36 cellular contexts compared by ENCODE assay signal in genomic region chr15:83445653-83446052, GRCh38. TPM values are rescaled to one million over a fixed set of nuclear protein-coding genes. Genes with fewer than 3 reads are reported as not detected.
A peak's percentile ranks its signal among the peaks of the same experiment; 100 is the strongest.
DNase-seq lines count a peak whose midpoint lies in the region; ATAC-seq and TF ChIP-seq lines count a peak whose summit lies in the region.
"Had no signal": no experiment of that assay in that cellular context is flagged by ENCODE, and none has a peak within 500 bp of the region (broad histone marks: within the 10 kb centered on the region; RNA-seq: fewer than 3 reads in every experiment).

No MANE protein-coding gene starts in this region.

- H3K27ac Mint-ChIP-seq in activated T-helper 2 cell treated with anti-CD3 and anti-CD28 coated beads, Interferon-gamma antibody, Interleukin-2, Interleukin-4, amounts not matched to agents 10 μg/mL and 5 μg/mL and 100 μg/mL, durations not matched to agents 14 hours and 24 hours and 36 hours = no peak overlapping the region
- H3K27ac Mint-ChIP-seq: activated CD4-positive, alpha-beta memory T cell treated with anti-CD3 and anti-CD28 coated beads, Interleukin-2, amount 10 ng/mL, durations not matched to agents 7 days and 5 days had no signal

- H3K9me3 Mint-ChIP-seq in activated T-helper 2 cell treated with anti-CD3 and anti-CD28 coated beads, Interferon-gamma antibody, Interleukin-2, Interleukin-4, amounts not matched to agents 10 μg/mL and 5 μg/mL and 100 μg/mL, durations not matched to agents 14 hours and 24 hours and 36 hours = no peaks in the 10 kb centered on the region
- H3K9me3 Mint-ChIP-seq: activated CD4-positive, alpha-beta memory T cell treated with anti-CD3 and anti-CD28 coated beads, Interleukin-2, amount 10 ng/mL, durations not matched to agents 7 days and 5 days had no signal

- CTCF ChIA-PET in HEK293 (lab: Yijun Ruan, JAX) = interaction anchor here (1.8 to 8.9 kb wide), 5 partner anchors 8 to 129 kb away, joined by 4 to 168 read pairs (median 20); no protein-coding TSS in a partner anchor

- POLR2A ChIA-PET in HEK293 (lab: Yijun Ruan, JAX) = no interaction called here

- DNase-seq in SKM-1 (lab: John Stamatoyannopoulos, UW; ENCODE audit: unreplicated experiment) (peak; percentile 18), globus pallidus (ENCODE audit: low spot score) (peak; percentile 58), substantia nigra (lab: John Stamatoyannopoulos, UW) (peak in 13 of 49 donors; percentile 4 to 51 (median 20)), middle frontal gyrus (ENCODE audit: extremely low spot score, low spot score) (no peak)
- DNase-seq in activated T-helper 2 cell treated with anti-CD3 and anti-CD28 coated beads, Interferon-gamma antibody, Interleukin-2, Interleukin-4, amounts not matched to agents 10 μg/mL and 5 μg/mL and 100 μg/mL, durations not matched to agents 14 hours and 24 hours and 36 hours (ENCODE audit: low spot score) = no peak
- DNase-seq: activated CD4-positive, alpha-beta memory T cell treated with anti-CD3 and anti-CD28 coated beads, Interleukin-2, amount 10 ng/mL, durations not matched to agents 7 days and 5 days; activated CD8-positive, alpha-beta memory T cell treated with anti-CD3 and anti-CD28 coated beads, Interleukin-2, amount 50 U/mL, for 4 hours; activated naive CD4-positive, alpha-beta T cell treated with Interleukin-2 at 50 U/mL for 16 hours; brain microvascular endothelial cell; Caco-2; DMS79 treated with DMSO at 0.1 percent for 48 hours; gastrocnemius medialis; GDM1; HCEC 1CT; MM.1S; NCI-H1436 treated with DMSO at 0.1 percent for 48 hours; NCI-H2107; NCI-H345; NCI-H69; right cardiac atrium; stimulated activated CD4-positive, alpha-beta T cell treated with anti-CD3 and anti-CD28 coated beads, Interleukin-4, amount 100 ng/mL, for 1 hour; stomach; T-helper 1 cell; transverse colon had no signal

- peaks cover 20% of the 10 kb centered on the region for H3K4me1 ChIP-seq in HEK293 (ENCODE audit: control insufficient read depth, insufficient read depth, low read length)
- H3K4me1 ChIP-seq: gastrocnemius medialis, parathyroid adenoma, SJCRH30 had no signal

- no peaks in the 10 kb centered on the region for H3K36me3 ChIP-seq in HEK293 (ENCODE audit: control insufficient read depth in 2 of 2, insufficient read depth in 1 of 2, low read length in 2 of 2)
- H3K36me3 ChIP-seq: brain microvascular endothelial cell, gastrocnemius medialis, SJCRH30, stomach, transverse colon had no signal

- H3K27ac ChIP-seq in HEK293 (ENCODE audit: extremely low read depth, low read depth, low read length) (no peak overlapping the region), substantia nigra (ENCODE audit: low read depth, low read length, poor library complexity, severe bottlenecking) (peak overlapping the region; percentile 91)
- H3K27ac ChIP-seq: brain microvascular endothelial cell, gastrocnemius medialis, hepatocyte, HL-60, KMS-11, parathyroid adenoma, SJCRH30, stomach, transverse colon had no signal

- no peaks in the 10 kb centered on the region for H3K36me3 Mint-ChIP-seq in activated T-helper 2 cell treated with anti-CD3 and anti-CD28 coated beads, Interferon-gamma antibody, Interleukin-2, Interleukin-4, amounts not matched to agents 10 μg/mL and 5 μg/mL and 100 μg/mL, durations not matched to agents 14 hours and 24 hours and 36 hours (ENCODE audit: low read depth)
- H3K36me3 Mint-ChIP-seq: CD14-positive monocyte had no signal

- no peak overlapping the region for H3K4me3 ChIP-seq in HEK293 (ENCODE audit: low read depth, low read length)
- H3K4me3 ChIP-seq: gastrocnemius medialis, hepatocyte, SJCRH30, stomach, transverse colon had no signal

- no peaks in the 10 kb centered on the region for H3K9me3 ChIP-seq in HEK293 (ENCODE audit: control insufficient read depth, insufficient read depth, low read depth, low read length)
- H3K9me3 ChIP-seq: Caco-2, gastrocnemius medialis, SJCRH30, stomach, transverse colon had no signal

- ATAC-seq in GM18868 (IDR thresholded peaks at IDR 0.05; ENCODE audit: unreplicated experiment) = no peak
- ATAC-seq: activated CD4-positive, CD25-positive, alpha-beta regulatory T cell treated with anti-CD3 and anti-CD28 coated beads, Interleukin-2, amount 50 U/mL, for 24 hours; gastrocnemius medialis; Panc1 had no signal

- H3K4me1 Mint-ChIP-seq in activated T-helper 2 cell treated with anti-CD3 and anti-CD28 coated beads, Interferon-gamma antibody, Interleukin-2, Interleukin-4, amounts not matched to agents 10 μg/mL and 5 μg/mL and 100 μg/mL, durations not matched to agents 14 hours and 24 hours and 36 hours (ENCODE audit: low read depth) = peaks cover 6% of the 10 kb centered on the region

- no peak overlapping the region for H3K4me3 Mint-ChIP-seq in activated T-helper 2 cell treated with anti-CD3 and anti-CD28 coated beads, Interferon-gamma antibody, Interleukin-2, Interleukin-4, amounts not matched to agents 10 μg/mL and 5 μg/mL and 100 μg/mL, durations not matched to agents 14 hours and 24 hours and 36 hours (ENCODE audit: low read depth)
- H3K4me3 Mint-ChIP-seq: activated CD4-positive, alpha-beta memory T cell treated with anti-CD3 and anti-CD28 coated beads, Interleukin-2, amount 10 ng/mL, durations not matched to agents 7 days and 5 days had no signal

- TF ChIP-seq CTCF in HEK293 (tag by site-specific recombination; IDR thresholded peaks at IDR 0.05) = no peak

- H3K27me3 Mint-ChIP-seq in activated T-helper 2 cell treated with anti-CD3 and anti-CD28 coated beads, Interferon-gamma antibody, Interleukin-2, Interleukin-4, amounts not matched to agents 10 μg/mL and 5 μg/mL and 100 μg/mL, durations not matched to agents 14 hours and 24 hours and 36 hours (ENCODE audit: low read depth) = peaks cover 42% of the 10 kb centered on the region

- intact Hi-C loops in activated T-helper 2 cell treated with anti-CD3 and anti-CD28 coated beads, Interferon-gamma antibody, Interleukin-2, Interleukin-4, amounts not matched to agents 10 μg/mL and 5 μg/mL and 100 μg/mL, durations not matched to agents 14 hours and 24 hours and 36 hours (cut with micrococcal nuclease) = no loop called here

TF ChIP-seq in HEK293, 187 proteins besides CTCF, POLR2A, EP300 and RAD21:
- TF ChIP-seq ZNF155 (tag by site-specific recombination; IDR thresholded peaks at IDR 0.05) = no peak
- TF ChIP-seq ZNF48 (tag by site-specific recombination; IDR thresholded peaks at IDR 0.05) = no peak
- no peak for TF ChIP-seq ZNF19 (tag by site-specific recombination; IDR thresholded peaks at IDR 0.05; ENCODE audit: low read depth)
- no peak for TF ChIP-seq ZNF645 (tag by site-specific recombination; IDR thresholded peaks at IDR 0.05)
- 0 out of 2 replicates have a peak, but pooled peaks have one; percentile 23 for TF ChIP-seq ZNF449 (tag by site-specific recombination; IDR thresholded peaks at IDR 0.05)
TF ChIP-seq in HEK293: peak in this region for 1.

RNA-seq across cellular contexts. Expression of gene SH3GL3, which starts 1.5 kb away (rescaled TPM):
- total RNA-seq in activated T-helper 2 cell treated with anti-CD3 and anti-CD28 coated beads, Interferon-gamma antibody, Interleukin-2, Interleukin-4, amounts not matched to agents 10 μg/mL and 5 μg/mL and 100 μg/mL, durations not matched to agents 14 hours and 24 hours and 36 hours = 0.14 TPM in 1 of 2 replicates, not detected in the other
- total RNA-seq: activated CD4-positive, alpha-beta memory T cell treated with anti-CD3 and anti-CD28 coated beads, Interleukin-2, amount 10 ng/mL, durations not matched to agents 7 days and 5 days; Caco-2; endothelial cell of umbilical vein; gastrocnemius medialis; lung microvascular endothelial cell; SJCRH30; transverse colon had no signal

Comparison
In these comparisons a context has a peak if more than half of its experiments do, and no peak if none do; other contexts are left out.
1. DNase-seq: peak in SKM-1 (single experiment) and globus pallidus (single experiment); none in middle frontal gyrus (single experiment) and activated T-helper 2 cell treated with anti-CD3 and anti-CD28 coated beads, Interferon-gamma antibody, Interleukin-2, Interleukin-4, amounts not matched to agents 10 μg/mL and 5 μg/mL and 100 μg/mL, durations not matched to agents 14 hours and 24 hours and 36 hours (single experiment).